10 cellular contexts compared by ENCODE assay signal in genomic region chr11:44939673-44940072, GRCh38. TPM values are rescaled to one million over a fixed set of nuclear protein-coding genes. Genes with fewer than 3 reads are reported as not detected.
DNase-seq lines count a peak whose midpoint lies in the region; ATAC-seq and TF ChIP-seq lines count a peak whose summit lies in the region.
"Had no signal": no experiment of that assay in that cellular context is flagged by ENCODE, and none has a peak within 500 bp of the region (broad histone marks: within the 10 kb centered on the region; RNA-seq: fewer than 3 reads in every experiment).

No MANE protein-coding gene starts in this region.

- POLR2A ChIA-PET in AG04450 (lab: Yijun Ruan, JAX): no interaction called here

- DNase-seq in AG04450 (ENCODE audit: low read depth, low spot score) (no peak), Kasumi-1 (lab: John Stamatoyannopoulos, UW) (peak; percentile 48 to 70), astrocyte of the spinal cord (ENCODE audit: low read depth, low spot score) (no peak), iPS-NIHi7 (ENCODE audit: extremely low spot score) (peak; percentile 69), left colon (no peak), mesenteric fat pad (ENCODE audit: low spot score) (no peak)
- no peak for DNase-seq in effector CD8-positive, alpha-beta T cell (lab: John Stamatoyannopoulos, UW)
- DNase-seq: adrenal gland, occipital lobe had no signal

- H3K4me3 ChIP-seq in AG04450 (ENCODE audit: low read depth, low read length) (no peak overlapping the region), astrocyte of the spinal cord (ENCODE audit: low read depth, low read length) (no peak overlapping the region)
- H3K4me3 ChIP-seq: adrenal gland had no signal

- no peak overlapping the region for H3K27ac ChIP-seq in AG04450 (ENCODE audit: low read depth, low read length)

- intact Hi-C loops in left colon (cut with DNase I, micrococcal nuclease): loop anchor here (5.0 to 10.0 kb wide), 3 partner anchors 163 to 395 kb away; no protein-coding TSS in a partner anchor

- H3K9me3 ChIP-seq in AG04450 (ENCODE audit: control insufficient read depth, insufficient read depth, low read length): no peaks in the 10 kb centered on the region
- H3K9me3 ChIP-seq: adrenal gland had no signal

- CTCF ChIA-PET in AG04450 (lab: Charles Lee): interaction anchor here (0.7 to 9.1 kb wide), 3 partner anchors 13 to 165 kb away, joined by 5 to 713 read pairs (median 12); no protein-coding TSS in a partner anchor

- in situ Hi-C loops in astrocyte of the spinal cord (cut with HindIII; ENCODE audit: low sequenced_read_pairs): no loop called here

- H3K27me3 ChIP-seq in AG04450 (ENCODE audit: control insufficient read depth, insufficient read depth, low read length): peaks cover 5% of the 10 kb centered on the region
- H3K27me3 ChIP-seq: adrenal gland had no signal

- ATAC-seq in HG03469 (IDR thresholded peaks at IDR 0.05; ENCODE audit: unreplicated experiment) (no peak), left colon (no peak)

- TF ChIP-seq CTCF in AG04450 (IDR thresholded peaks at IDR 0.05; ENCODE audit: low read depth, low read length): peak; percentile 34
- TF ChIP-seq CTCF in astrocyte of the spinal cord (IDR thresholded peaks at IDR 0.05; ENCODE audit: low read depth, low read length): peak; percentile 21

RNA-seq across cellular contexts. Expression of gene TP53I11, which starts 11.0 kb away (rescaled TPM):
- polyA plus RNA-seq in AG04450 (2011; rRNA removed): 6.3 and 10.6 TPM in 2 replicates
- 13.4 and 17.3 TPM in 2 replicates for polyA minus RNA-seq in AG04450 (2011; rRNA and poly(A)+ RNA removed)
- total RNA-seq in left colon (10 to 100 TPM; 69.8 to 91.7 TPM), mesenteric fat pad (133 TPM)

Comparison
In these comparisons a context has a peak if more than half of its experiments do, and no peak if none do; other contexts are left out.
1. DNase-seq: peak in Kasumi-1 (2 of 2) and iPS-NIHi7 (single experiment); none in AG04450 (single experiment), astrocyte of the spinal cord (single experiment), effector CD8-positive, alpha-beta T cell (single experiment), left colon (0 of 2) and mesenteric fat pad (single experiment).